In genomic region chr14:54282849-54283248, GRCh38 we compare ENCODE assay signal across 24 cellular contexts.
"Had no signal": no experiment of that assay in that cellular context is flagged by ENCODE, and none has a peak within 500 bp of the region (broad histone marks: within the 10 kb centered on the region; RNA-seq: fewer than 3 reads in every experiment).

No MANE protein-coding gene starts in this region.

- FAIRE-seq: small intestine had no signal

- H2AFZ ChIP-seq: parathyroid adenoma had no signal

- DNase-seq: naive B cell; naive thymus-derived CD8-positive, alpha-beta T cell; nephron progenitor cell; occipital lobe; ovary; psoas muscle; right cardiac atrium; right lobe of liver; sigmoid colon; small intestine; stimulated activated CD4-positive, alpha-beta T cell treated with anti-CD3 and anti-CD28 coated beads, Interleukin-15, amount 100 ng/mL, for 24 hours; stimulated activated CD4-positive, alpha-beta T cell treated with anti-CD3 and anti-CD28 coated beads, Interleukin-2, amount 100 ng/mL, for 24 hours; stimulated activated CD4-positive, alpha-beta T cell treated with anti-CD3 and anti-CD28 coated beads, Interleukin-2, amount 100 ng/mL, for 48 hours; stimulated activated CD4-positive, alpha-beta T cell treated with anti-CD3 and anti-CD28 coated beads, Interleukin-4, amount 100 ng/mL, for 24 hours; stimulated activated naive B cell treated with anti-CD40 and anti-IgM and Interleukin-4, amounts not matched to agents 10 μg/mL and 1 μg/mL and 100 μg/mL, for 72 hours; stimulated activated naive CD4-positive, alpha-beta T cell treated with Interleukin-2 at 50 U/mL for 16 hours; stomach; thyroid gland; trophoblast cell had no signal

- H3K27ac ChIP-seq: ovary, parathyroid adenoma, psoas muscle, right lobe of liver, sigmoid colon, stomach, thoracic aorta, thyroid gland, tibial nerve, upper lobe of left lung, vagina had no signal

- H3K36me3 ChIP-seq: ovary, right lobe of liver, sigmoid colon, stomach, thoracic aorta, thyroid gland, tibial nerve, upper lobe of left lung, vagina had no signal

- H3K9me3 ChIP-seq: ovary, psoas muscle, right lobe of liver, sigmoid colon, stomach, thoracic aorta, thyroid gland, tibial nerve, upper lobe of left lung, vagina had no signal

- H3K9ac ChIP-seq: parathyroid adenoma had no signal

- H3K27me3 ChIP-seq: ovary, right lobe of liver, sigmoid colon, stomach, thyroid gland, tibial nerve, upper lobe of left lung, vagina had no signal

- H3K4me3 ChIP-seq: ovary, psoas muscle, right lobe of liver, sigmoid colon, stomach, thoracic aorta, thyroid gland, tibial nerve, upper lobe of left lung, vagina had no signal

- H3K4me1 ChIP-seq: parathyroid adenoma, psoas muscle, right lobe of liver, sigmoid colon, stomach, thyroid gland, tibial nerve, upper lobe of left lung, vagina had no signal
